Comparison of ENCODE assay signal across 1 cellular context in the genomic region with DNA sequence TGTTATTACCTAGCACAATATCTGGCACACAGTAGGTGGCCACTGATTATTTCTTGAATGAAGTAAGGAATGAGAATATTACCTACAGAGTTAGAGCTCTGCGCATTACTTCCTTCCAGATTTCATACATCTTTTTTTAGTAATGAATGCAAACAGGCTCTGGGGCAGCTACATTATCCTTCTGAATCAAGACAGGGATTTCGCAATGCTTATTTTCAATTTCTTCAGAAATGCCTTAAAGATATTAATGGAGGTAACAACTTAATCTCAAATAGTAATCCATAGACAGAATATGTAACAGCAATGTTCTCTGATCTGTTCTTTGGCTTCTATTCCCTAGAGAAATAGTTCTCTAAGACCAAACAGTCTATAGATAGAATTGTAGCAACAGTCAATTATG.
TF ChIP-seq lines count a peak whose summit lies in the region.

No MANE protein-coding gene starts in this region.

TF ChIP-seq in HepG2, 621 proteins besides CTCF, POLR2A, EP300 and RAD21:
- TF ChIP-seq HOXD1 (CRISPR knock-in tag; IDR thresholded peaks at IDR 0.05): no peak
- peak; percentile 42 for TF ChIP-seq CEBPB (IDR thresholded peaks at IDR 0.05; ENCODE audit: borderline replicate concordance, low read depth, low read length)
